Comparison of ENCODE assay signal across 1 cellular context in the genomic region with DNA sequence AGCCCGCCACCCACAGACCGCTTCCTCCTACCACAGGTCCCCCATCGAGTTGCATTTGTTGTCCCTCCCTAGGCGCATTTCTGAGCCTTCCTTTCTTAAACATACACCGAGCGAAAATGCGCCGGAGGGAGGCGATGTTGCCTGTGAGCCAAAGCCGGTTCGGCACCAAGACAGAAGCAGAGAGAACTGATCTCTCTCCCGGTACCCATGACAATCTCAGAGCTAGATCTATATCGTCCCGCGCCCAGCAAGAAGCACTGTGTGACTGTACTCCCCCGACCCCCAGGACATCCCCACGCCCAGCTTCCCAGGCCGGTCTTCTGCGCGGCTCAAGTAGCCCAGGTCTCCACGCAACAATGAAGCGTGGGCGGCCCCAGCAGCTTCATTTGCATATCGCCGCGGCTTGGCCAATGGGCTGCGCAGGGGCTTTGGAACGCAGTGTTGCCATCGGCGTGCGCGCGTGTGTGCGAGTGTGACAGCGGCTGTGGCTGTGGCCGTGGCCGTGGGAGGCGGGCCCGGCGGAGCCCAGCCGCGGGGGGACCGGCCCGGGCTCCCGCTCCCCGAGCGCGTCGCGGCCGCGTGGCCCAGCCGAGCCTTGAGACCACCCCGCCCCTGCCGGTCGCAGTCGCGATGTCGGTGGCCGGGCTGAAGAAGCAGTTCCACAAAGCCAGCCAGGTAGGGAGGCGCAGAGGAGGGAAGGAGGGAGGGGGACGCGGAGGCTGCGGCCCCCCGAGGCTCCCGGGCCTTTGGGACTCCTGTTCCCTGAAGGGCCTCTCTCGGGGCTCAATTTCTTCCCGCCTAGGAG.
TF ChIP-seq lines count a peak whose summit lies in the region.

A gene with protein sequence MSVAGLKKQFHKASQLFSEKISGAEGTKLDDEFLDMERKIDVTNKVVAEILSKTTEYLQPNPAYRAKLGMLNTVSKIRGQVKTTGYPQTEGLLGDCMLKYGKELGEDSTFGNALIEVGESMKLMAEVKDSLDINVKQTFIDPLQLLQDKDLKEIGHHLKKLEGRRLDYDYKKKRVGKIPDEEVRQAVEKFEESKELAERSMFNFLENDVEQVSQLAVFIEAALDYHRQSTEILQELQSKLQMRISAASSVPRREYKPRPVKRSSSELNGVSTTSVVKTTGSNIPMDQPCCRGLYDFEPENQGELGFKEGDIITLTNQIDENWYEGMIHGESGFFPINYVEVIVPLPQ (plus strand): TSS at position 438 of the 805 bp plus-strand sequence. CDS start 193 bp downstream, at position 631.

TF ChIP-seq in K562, 482 proteins besides CTCF, POLR2A, EP300 and RAD21 (continued from another document and continues in another):
- TF ChIP-seq, protein P1, sequence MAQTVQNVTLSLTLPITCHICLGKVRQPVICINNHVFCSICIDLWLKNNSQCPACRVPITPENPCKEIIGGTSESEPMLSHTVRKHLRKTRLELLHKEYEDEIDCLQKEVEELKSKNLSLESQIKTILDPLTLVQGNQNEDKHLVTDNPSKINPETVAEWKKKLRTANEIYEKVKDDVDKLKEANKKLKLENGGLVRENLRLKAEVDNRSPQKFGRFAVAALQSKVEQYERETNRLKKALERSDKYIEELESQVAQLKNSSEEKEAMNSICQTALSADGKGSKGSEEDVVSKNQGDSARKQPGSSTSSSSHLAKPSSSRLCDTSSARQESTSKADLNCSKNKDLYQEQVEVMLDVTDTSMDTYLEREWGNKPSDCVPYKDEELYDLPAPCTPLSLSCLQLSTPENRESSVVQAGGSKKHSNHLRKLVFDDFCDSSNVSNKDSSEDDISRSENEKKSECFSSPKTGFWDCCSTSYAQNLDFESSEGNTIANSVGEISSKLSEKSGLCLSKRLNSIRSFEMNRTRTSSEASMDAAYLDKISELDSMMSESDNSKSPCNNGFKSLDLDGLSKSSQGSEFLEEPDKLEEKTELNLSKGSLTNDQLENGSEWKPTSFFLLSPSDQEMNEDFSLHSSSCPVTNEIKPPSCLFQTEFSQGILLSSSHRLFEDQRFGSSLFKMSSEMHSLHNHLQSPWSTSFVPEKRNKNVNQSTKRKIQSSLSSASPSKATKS (CRISPR knock-in tag; IDR thresholded peaks at IDR 0.05) = no peak
- TF ChIP-seq HMGN3 (IDR thresholded peaks at IDR 0.05; ENCODE audit: borderline replicate concordance, extremely low read depth, insufficient read length, low read depth, low read length) (peak; percentile 44), SMARCE1 (IDR thresholded peaks at IDR 0.05) (peak; percentile 92), RB1 (IDR thresholded peaks at IDR 0.05; ENCODE audit: low read depth) (peak; percentile 67; the same call in 1 of the 2 replicates), HIVEP1 (CRISPR knock-in tag; IDR thresholded peaks at IDR 0.05) (no peak), MTA3 (IDR thresholded peaks at IDR 0.05; ENCODE audit: borderline replicate concordance) (0 out of 2 replicates have a peak, but pooled peaks have one; percentile 55), POLR2G (IDR thresholded peaks at IDR 0.05; ENCODE audit: low read depth, low read length) (peak; percentile 74), ZC3H11A (IDR thresholded peaks at IDR 0.05; ENCODE audit: low read depth, low read length) (no peak), HCFC1 (IDR thresholded peaks at IDR 0.05; ENCODE audit: low read depth, low read length) (no peak), BCOR (IDR thresholded peaks at IDR 0.05) (no peak; the same call in 1 of the 2 replicates), RBFOX2 (IDR thresholded peaks at IDR 0.05; ENCODE audit: low read depth, low read length) (peak; percentile 63), EP400 (IDR thresholded peaks at IDR 0.05) (peak; percentile 23), NCOR1 (IDR thresholded peaks at IDR 0.05) (no peak), GATAD2B (IDR thresholded peaks at IDR 0.05; ENCODE audit: borderline replicate concordance) (peak; percentile 88), ARID2 (IDR thresholded peaks at IDR 0.05) (peak; percentile 84), TCF7 (IDR thresholded peaks at IDR 0.05; ENCODE audit: borderline replicate concordance) (no peak), SIN3B (IDR thresholded peaks at IDR 0.05; ENCODE audit: low read depth) (peak; percentile 55; the same call in 1 of the 2 replicates), ZNF212 (CRISPR knock-in tag; IDR thresholded peaks at IDR 0.05) (no peak), CBFB (CRISPR knock-in tag; IDR thresholded peaks at IDR 0.05) (no peak), HDAC1 (IDR thresholded peaks at IDR 0.05) (peak in 1 of 2 experiments; percentile 48; a peak in 1 of 4 replicates), SMC3 (conservative IDR thresholded peaks at IDR 0.05; ENCODE audit: insufficient read depth, low read depth, low read length) (peak; percentile 44), SNIP1 (IDR thresholded peaks at IDR 0.05; ENCODE audit: low read depth) (no peak), MAZ (CRISPR knock-in tag; conservative IDR thresholded peaks at IDR 0.05 in 1 of 2, IDR thresholded peaks at IDR 0.05 in 1 of 2) (peak in 1 of 2 experiments; percentile 35; a peak in 1 of 4 replicates), TFAM (CRISPR knock-in tag; conservative IDR thresholded peaks at IDR 0.05) (no peak), SNRNP70 (optimal IDR thresholded peaks at IDR 0.05; ENCODE audit: low read depth, low read length) (no peak), CHD2 (IDR thresholded peaks at IDR 0.05; ENCODE audit: low read depth, low read length) (0 out of 2 replicates have a peak, but pooled peaks have one; percentile 13), WHSC1 (IDR thresholded peaks at IDR 0.05; ENCODE audit: low read length) (no peak), NRF1 (conservative IDR thresholded peaks at IDR 0.05 in 1 of 2, IDR thresholded peaks at IDR 0.05 in 1 of 2) (peak; percentile 88 to 90), PCBP2 (IDR thresholded peaks at IDR 0.05; ENCODE audit: low read depth, low read length, poor library complexity, severe bottlenecking) (no peak), MCM3 (IDR thresholded peaks at IDR 0.05) (no peak), SOX6 (IDR thresholded peaks at IDR 0.05) (peak; percentile 59; the same call in 1 of the 2 replicates), NCOA2 (IDR thresholded peaks at IDR 0.05; ENCODE audit: partially characterized antibody in 2 of 2) (no peak), RFX1 (IDR thresholded peaks at IDR 0.05) (peak; percentile 88), HEY1 (CRISPR knock-in tag; IDR thresholded peaks at IDR 0.05; ENCODE audit: borderline replicate concordance) (no peak), CHCHD3 (CRISPR knock-in tag; IDR thresholded peaks at IDR 0.05) (no peak)
- TF ChIP-seq, protein P2, sequence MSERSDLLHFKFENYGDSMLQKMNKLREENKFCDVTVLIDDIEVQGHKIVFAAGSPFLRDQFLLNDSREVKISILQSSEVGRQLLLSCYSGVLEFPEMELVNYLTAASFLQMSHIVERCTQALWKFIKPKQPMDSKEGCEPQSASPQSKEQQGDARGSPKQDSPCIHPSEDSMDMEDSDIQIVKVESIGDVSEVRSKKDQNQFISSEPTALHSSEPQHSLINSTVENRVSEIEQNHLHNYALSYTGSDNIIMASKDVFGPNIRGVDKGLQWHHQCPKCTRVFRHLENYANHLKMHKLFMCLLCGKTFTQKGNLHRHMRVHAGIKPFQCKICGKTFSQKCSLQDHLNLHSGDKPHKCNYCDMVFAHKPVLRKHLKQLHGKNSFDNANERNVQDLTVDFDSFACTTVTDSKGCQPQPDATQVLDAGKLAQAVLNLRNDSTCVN (CRISPR knock-in tag; IDR thresholded peaks at IDR 0.05) = no peak
- TF ChIP-seq, protein P3, sequence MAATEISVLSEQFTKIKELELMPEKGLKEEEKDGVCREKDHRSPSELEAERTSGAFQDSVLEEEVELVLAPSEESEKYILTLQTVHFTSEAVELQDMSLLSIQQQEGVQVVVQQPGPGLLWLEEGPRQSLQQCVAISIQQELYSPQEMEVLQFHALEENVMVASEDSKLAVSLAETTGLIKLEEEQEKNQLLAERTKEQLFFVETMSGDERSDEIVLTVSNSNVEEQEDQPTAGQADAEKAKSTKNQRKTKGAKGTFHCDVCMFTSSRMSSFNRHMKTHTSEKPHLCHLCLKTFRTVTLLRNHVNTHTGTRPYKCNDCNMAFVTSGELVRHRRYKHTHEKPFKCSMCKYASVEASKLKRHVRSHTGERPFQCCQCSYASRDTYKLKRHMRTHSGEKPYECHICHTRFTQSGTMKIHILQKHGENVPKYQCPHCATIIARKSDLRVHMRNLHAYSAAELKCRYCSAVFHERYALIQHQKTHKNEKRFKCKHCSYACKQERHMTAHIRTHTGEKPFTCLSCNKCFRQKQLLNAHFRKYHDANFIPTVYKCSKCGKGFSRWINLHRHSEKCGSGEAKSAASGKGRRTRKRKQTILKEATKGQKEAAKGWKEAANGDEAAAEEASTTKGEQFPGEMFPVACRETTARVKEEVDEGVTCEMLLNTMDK (IDR thresholded peaks at IDR 0.05; ENCODE audit: borderline replicate concordance, insufficient read depth, low read depth, low read length, poor library complexity, severe bottlenecking) = peak; percentile 36
- TF ChIP-seq, protein P4, sequence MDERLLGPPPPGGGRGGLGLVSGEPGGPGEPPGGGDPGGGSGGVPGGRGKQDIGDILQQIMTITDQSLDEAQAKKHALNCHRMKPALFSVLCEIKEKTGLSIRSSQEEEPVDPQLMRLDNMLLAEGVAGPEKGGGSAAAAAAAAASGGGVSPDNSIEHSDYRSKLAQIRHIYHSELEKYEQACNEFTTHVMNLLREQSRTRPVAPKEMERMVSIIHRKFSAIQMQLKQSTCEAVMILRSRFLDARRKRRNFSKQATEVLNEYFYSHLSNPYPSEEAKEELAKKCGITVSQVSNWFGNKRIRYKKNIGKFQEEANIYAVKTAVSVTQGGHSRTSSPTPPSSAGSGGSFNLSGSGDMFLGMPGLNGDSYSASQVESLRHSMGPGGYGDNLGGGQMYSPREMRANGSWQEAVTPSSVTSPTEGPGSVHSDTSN (CRISPR knock-in tag; IDR thresholded peaks at IDR 0.05; ENCODE audit: low read depth) = no peak
- TF ChIP-seq, protein P4 (tag; conservative IDR thresholded peaks at IDR 0.05; ENCODE audit: low read depth) = no peak
- TF ChIP-seq, protein P5, sequence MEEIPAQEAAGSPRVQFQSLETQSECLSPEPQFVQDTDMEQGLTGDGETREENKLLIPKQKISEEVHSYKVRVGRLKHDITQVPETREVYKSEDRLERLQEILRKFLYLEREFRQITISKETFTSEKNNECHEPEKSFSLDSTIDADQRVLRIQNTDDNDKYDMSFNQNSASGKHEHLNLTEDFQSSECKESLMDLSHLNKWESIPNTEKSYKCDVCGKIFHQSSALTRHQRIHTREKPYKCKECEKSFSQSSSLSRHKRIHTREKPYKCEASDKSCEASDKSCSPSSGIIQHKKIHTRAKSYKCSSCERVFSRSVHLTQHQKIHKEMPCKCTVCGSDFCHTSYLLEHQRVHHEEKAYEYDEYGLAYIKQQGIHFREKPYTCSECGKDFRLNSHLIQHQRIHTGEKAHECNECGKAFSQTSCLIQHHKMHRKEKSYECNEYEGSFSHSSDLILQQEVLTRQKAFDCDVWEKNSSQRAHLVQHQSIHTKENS (CRISPR knock-in tag; IDR thresholded peaks at IDR 0.05) = no peak
- TF ChIP-seq, protein P6, sequence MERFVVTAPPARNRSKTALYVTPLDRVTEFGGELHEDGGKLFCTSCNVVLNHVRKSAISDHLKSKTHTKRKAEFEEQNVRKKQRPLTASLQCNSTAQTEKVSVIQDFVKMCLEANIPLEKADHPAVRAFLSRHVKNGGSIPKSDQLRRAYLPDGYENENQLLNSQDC (CRISPR knock-in tag; IDR thresholded peaks at IDR 0.05) = no peak
- TF ChIP-seq, protein P7, sequence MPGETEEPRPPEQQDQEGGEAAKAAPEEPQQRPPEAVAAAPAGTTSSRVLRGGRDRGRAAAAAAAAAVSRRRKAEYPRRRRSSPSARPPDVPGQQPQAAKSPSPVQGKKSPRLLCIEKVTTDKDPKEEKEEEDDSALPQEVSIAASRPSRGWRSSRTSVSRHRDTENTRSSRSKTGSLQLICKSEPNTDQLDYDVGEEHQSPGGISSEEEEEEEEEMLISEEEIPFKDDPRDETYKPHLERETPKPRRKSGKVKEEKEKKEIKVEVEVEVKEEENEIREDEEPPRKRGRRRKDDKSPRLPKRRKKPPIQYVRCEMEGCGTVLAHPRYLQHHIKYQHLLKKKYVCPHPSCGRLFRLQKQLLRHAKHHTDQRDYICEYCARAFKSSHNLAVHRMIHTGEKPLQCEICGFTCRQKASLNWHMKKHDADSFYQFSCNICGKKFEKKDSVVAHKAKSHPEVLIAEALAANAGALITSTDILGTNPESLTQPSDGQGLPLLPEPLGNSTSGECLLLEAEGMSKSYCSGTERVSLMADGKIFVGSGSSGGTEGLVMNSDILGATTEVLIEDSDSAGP (CRISPR knock-in tag; IDR thresholded peaks at IDR 0.05) = no peak
- TF ChIP-seq, protein P8, sequence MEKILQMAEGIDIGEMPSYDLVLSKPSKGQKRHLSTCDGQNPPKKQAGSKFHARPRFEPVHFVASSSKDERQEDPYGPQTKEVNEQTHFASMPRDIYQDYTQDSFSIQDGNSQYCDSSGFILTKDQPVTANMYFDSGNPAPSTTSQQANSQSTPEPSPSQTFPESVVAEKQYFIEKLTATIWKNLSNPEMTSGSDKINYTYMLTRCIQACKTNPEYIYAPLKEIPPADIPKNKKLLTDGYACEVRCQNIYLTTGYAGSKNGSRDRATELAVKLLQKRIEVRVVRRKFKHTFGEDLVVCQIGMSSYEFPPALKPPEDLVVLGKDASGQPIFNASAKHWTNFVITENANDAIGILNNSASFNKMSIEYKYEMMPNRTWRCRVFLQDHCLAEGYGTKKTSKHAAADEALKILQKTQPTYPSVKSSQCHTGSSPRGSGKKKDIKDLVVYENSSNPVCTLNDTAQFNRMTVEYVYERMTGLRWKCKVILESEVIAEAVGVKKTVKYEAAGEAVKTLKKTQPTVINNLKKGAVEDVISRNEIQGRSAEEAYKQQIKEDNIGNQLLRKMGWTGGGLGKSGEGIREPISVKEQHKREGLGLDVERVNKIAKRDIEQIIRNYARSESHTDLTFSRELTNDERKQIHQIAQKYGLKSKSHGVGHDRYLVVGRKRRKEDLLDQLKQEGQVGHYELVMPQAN (IDR thresholded peaks at IDR 0.05; ENCODE audit: borderline replicate concordance) = peak; percentile 29; the same call in 1 of the 2 replicates
- TF ChIP-seq, protein P9, sequence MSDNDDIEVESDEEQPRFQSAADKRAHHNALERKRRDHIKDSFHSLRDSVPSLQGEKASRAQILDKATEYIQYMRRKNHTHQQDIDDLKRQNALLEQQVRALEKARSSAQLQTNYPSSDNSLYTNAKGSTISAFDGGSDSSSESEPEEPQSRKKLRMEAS (CRISPR knock-in tag; IDR thresholded peaks at IDR 0.05) = peak; percentile 35; the same call in 1 of the 2 replicates
- TF ChIP-seq, protein P10, sequence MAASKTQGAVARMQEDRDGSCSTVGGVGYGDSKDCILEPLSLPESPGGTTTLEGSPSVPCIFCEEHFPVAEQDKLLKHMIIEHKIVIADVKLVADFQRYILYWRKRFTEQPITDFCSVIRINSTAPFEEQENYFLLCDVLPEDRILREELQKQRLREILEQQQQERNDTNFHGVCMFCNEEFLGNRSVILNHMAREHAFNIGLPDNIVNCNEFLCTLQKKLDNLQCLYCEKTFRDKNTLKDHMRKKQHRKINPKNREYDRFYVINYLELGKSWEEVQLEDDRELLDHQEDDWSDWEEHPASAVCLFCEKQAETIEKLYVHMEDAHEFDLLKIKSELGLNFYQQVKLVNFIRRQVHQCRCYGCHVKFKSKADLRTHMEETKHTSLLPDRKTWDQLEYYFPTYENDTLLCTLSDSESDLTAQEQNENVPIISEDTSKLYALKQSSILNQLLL (CRISPR knock-in tag; IDR thresholded peaks at IDR 0.05; ENCODE audit: borderline replicate concordance) = no peak
